ENCODE assay signal across 11 cellular contexts in genomic region chrX:39576081-39576701, GRCh38.
DNase-seq lines count a peak whose midpoint lies in the region; ATAC-seq lines count a peak whose summit lies in the region.
"Had no signal": no experiment of that assay in that cellular context is flagged by ENCODE, and none has a peak within 500 bp of the region (broad histone marks: within the 10 kb centered on the region; RNA-seq: fewer than 3 reads in every experiment).

No MANE protein-coding gene starts in this region.

- no peak for ATAC-seq in GM21526 (IDR thresholded peaks at IDR 0.05; ENCODE audit: low FRiP score, unreplicated experiment)
- ATAC-seq in activated T-cell treated with anti-CD3 and anti-CD28 coated beads, Interleukin-2, amount 50 U/mL, for 4 hours = no peak
- ATAC-seq: left ventricle myocardium superior had no signal

- peaks cover 19% of the 10 kb centered on the region for H3K4me1 Mint-ChIP-seq in activated T-cell treated with anti-CD3 and anti-CD28 coated beads, Interleukin-2, amount 50 U/mL, for 4 hours (ENCODE audit: low read depth)

- no peak overlapping the region for H3K4me3 Mint-ChIP-seq in activated T-cell treated with anti-CD3 and anti-CD28 coated beads, Interleukin-2, amount 50 U/mL, for 4 hours

- no peaks in the 10 kb centered on the region for H3K9me3 Mint-ChIP-seq in activated T-cell treated with anti-CD3 and anti-CD28 coated beads, Interleukin-2, amount 50 U/mL, for 4 hours

- no peaks in the 10 kb centered on the region for H3K27me3 Mint-ChIP-seq in activated T-cell treated with anti-CD3 and anti-CD28 coated beads, Interleukin-2, amount 50 U/mL, for 4 hours (ENCODE audit: low read depth)

- DNase-seq in DMS53 treated with DMSO at 0.1 percent for 48 hours (lab: John Stamatoyannopoulos, UW; ENCODE audit: unreplicated experiment) = peak; percentile 72
- DNase-seq in NCI-H2107 treated with DMSO at 0.1 percent for 48 hours (lab: John Stamatoyannopoulos, UW; ENCODE audit: unreplicated experiment) = peak; percentile 71
- peak in 53 of 58 donors; percentile 8 to 81 (median 45) for DNase-seq in anterior cingulate cortex (lab: John Stamatoyannopoulos, UW)
- peak; percentile 18 for DNase-seq in middle frontal gyrus (ENCODE audit: extremely low spot score, low spot score)
- no peak for DNase-seq in RPMI8226
- DNase-seq in T-helper 1 cell = no peak
- DNase-seq in activated T-cell treated with anti-CD3 and anti-CD28 coated beads, Interleukin-2, amount 50 U/mL, for 4 hours = no peak
- DNase-seq: activated gamma-delta T cell, cortex of kidney, left ventricle myocardium superior had no signal

- H3K36me3 Mint-ChIP-seq in activated T-cell treated with anti-CD3 and anti-CD28 coated beads, Interleukin-2, amount 50 U/mL, for 4 hours (ENCODE audit: insufficient read depth) = no peaks in the 10 kb centered on the region

Comparison
In these comparisons a context has a peak if more than half of its experiments do, and no peak if none do; other contexts are left out.
1. DNase-seq: peak in DMS53 treated with DMSO at 0.1 percent for 48 hours (single experiment), NCI-H2107 treated with DMSO at 0.1 percent for 48 hours (single experiment), anterior cingulate cortex (53 of 58) and middle frontal gyrus (single experiment); none in RPMI8226 (single experiment), T-helper 1 cell (0 of 5) and activated T-cell treated with anti-CD3 and anti-CD28 coated beads, Interleukin-2, amount 50 U/mL, for 4 hours (single experiment).